In genomic region chr17:27236710-27237315, GRCh38 we compare ENCODE assay signal across 8 cellular contexts.
DNase-seq lines count a peak whose midpoint lies in the region; ATAC-seq and TF ChIP-seq lines count a peak whose summit lies in the region.

No MANE protein-coding gene starts in this region.

- H3K27ac ChIP-seq in MM.1S (ENCODE audit: low read length) = no peak overlapping the region

- H3K9me2 ChIP-seq in MM.1S (replicated peaks; ENCODE audit: insufficient read depth, low read length) = no peaks in the 10 kb centered on the region

- no peak overlapping the region for H3K9ac ChIP-seq in MM.1S (ENCODE audit: low read length)

- H3K4me3 ChIP-seq in MM.1S (ENCODE audit: low read length) = no peak overlapping the region

- DNase-seq in ELR (ENCODE audit: low read depth) (peak; percentile 76), MM.1S (peak; percentile 68), SKM-1 treated with dmso at 0.1 percent for 144 hours (lab: John Stamatoyannopoulos, UW; ENCODE audit: unreplicated experiment) (peak; percentile 51), head of caudate nucleus (peak in 41 of 42 donors; percentile 29 to 94 (median 84)), putamen (ENCODE audit: low spot score) (peak; percentile 73)
- peak; percentile 84 for DNase-seq in activated naive CD4-positive, alpha-beta T cell treated with anti-CD3 and anti-CD28 coated beads, Interleukin-2, amount 10 ng/mL, durations not matched to agents 7 days and 5 days

- H4K20me1 ChIP-seq in MM.1S (ENCODE audit: insufficient read depth, low read length) = no peaks in the 10 kb centered on the region

- H3K36me3 ChIP-seq in MM.1S (replicated peaks; ENCODE audit: insufficient read depth, low read length) = no peaks in the 10 kb centered on the region

- no peaks in the 10 kb centered on the region for H3K9me3 ChIP-seq in MM.1S (replicated peaks; ENCODE audit: insufficient read depth, low read length)

- H3K36me3 Mint-ChIP-seq in activated naive CD4-positive, alpha-beta T cell treated with anti-CD3 and anti-CD28 coated beads, Interleukin-2, amount 10 ng/mL, durations not matched to agents 7 days and 5 days = no peaks in the 10 kb centered on the region

- ATAC-seq in GM21526 (IDR thresholded peaks at IDR 0.05; ENCODE audit: low FRiP score, unreplicated experiment) (no peak), GM21367 (IDR thresholded peaks at IDR 0.05; ENCODE audit: unreplicated experiment) (no peak)

- H3K4me1 ChIP-seq in MM.1S (ENCODE audit: low read length) = no peaks in the 10 kb centered on the region

- no peak overlapping the region for H3K4me3 Mint-ChIP-seq in activated naive CD4-positive, alpha-beta T cell treated with anti-CD3 and anti-CD28 coated beads, Interleukin-2, amount 10 ng/mL, durations not matched to agents 7 days and 5 days

- peaks cover 42% of the 10 kb centered on the region for H3K27me3 Mint-ChIP-seq in activated naive CD4-positive, alpha-beta T cell treated with anti-CD3 and anti-CD28 coated beads, Interleukin-2, amount 10 ng/mL, durations not matched to agents 7 days and 5 days

- peak; percentile 89 for TF ChIP-seq CTCF in MM.1S (IDR thresholded peaks at IDR 0.05; ENCODE audit: low read length)

- intact Hi-C loops in head of caudate nucleus (cut with DNase I) = loop anchor here (5.0 to 10.0 kb wide), 2 partner anchors 218 to 365 kb away; partner anchors contain the start of gene KSR1

- no peaks in the 10 kb centered on the region for H3K79me2 ChIP-seq in MM.1S (ENCODE audit: low read length)

- CTCF ChIA-PET in activated naive CD4-positive, alpha-beta T cell treated with anti-CD3 and anti-CD28 coated beads, Interleukin-2, amount 10 ng/mL, durations not matched to agents 7 days and 5 days (lab: Charles Lee) = interaction anchor here (0.5 to 8.2 kb wide), 35 partner anchors 9 to 418 kb away, joined by 3 to 110 read pairs (median 6); partner anchors contain the start of genes KSR1 and WSB1

- no peaks in the 10 kb centered on the region for H3K9me3 Mint-ChIP-seq in activated naive CD4-positive, alpha-beta T cell treated with anti-CD3 and anti-CD28 coated beads, Interleukin-2, amount 10 ng/mL, durations not matched to agents 7 days and 5 days

- no peak overlapping the region for H3K4me2 ChIP-seq in MM.1S (ENCODE audit: low read depth, low read length)

- no peak overlapping the region for H2AFZ ChIP-seq in MM.1S (ENCODE audit: low read length)

- no peaks in the 10 kb centered on the region for H3F3A ChIP-seq in MM.1S (ENCODE audit: insufficient read depth, low read length)

- H3K27ac Mint-ChIP-seq in activated naive CD4-positive, alpha-beta T cell treated with anti-CD3 and anti-CD28 coated beads, Interleukin-2, amount 10 ng/mL, durations not matched to agents 7 days and 5 days = no peak overlapping the region

- no peaks in the 10 kb centered on the region for H3K27me3 ChIP-seq in MM.1S (replicated peaks; ENCODE audit: insufficient read depth, low read length)

- peaks cover 11% of the 10 kb centered on the region for H3K4me1 Mint-ChIP-seq in activated naive CD4-positive, alpha-beta T cell treated with anti-CD3 and anti-CD28 coated beads, Interleukin-2, amount 10 ng/mL, durations not matched to agents 7 days and 5 days
